22 cellular contexts compared by ENCODE assay signal in the genomic region with DNA sequence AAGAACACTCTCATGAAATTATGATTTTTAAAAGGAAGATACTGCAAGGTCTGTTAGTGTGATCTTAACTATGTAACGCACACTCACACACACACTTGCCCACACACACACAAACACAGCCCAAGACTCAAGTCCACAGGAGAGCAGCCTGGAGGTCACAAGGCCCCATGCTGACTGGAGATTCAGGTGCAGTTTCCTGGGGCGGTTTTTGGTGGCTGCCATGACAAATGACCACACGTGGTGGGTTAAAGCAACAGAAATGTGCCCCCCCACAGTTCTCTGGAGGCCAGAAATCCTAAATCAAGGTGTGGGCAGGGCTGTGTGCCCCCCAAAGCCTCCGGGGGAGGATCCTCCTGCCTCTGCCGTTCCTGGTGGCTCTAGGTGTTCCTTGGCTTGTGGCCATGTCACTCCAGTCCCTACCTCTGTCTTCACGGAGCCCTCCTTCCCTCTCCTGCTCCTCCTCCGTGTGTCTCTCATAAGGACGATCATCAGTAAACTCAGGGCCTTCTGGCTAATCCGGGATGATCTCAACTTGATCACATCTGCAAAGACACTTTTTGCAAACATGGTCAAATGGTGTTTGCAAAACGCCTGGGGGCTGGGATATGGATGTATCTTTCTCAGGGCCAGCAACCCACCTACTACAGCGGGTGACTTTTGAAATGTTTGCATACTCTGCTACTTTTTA. TPM values are rescaled to one million over a fixed set of nuclear protein-coding genes. Genes with fewer than 3 reads are reported as not detected.
"Had no signal": no experiment of that assay in that cellular context is flagged by ENCODE, and none has a peak within 500 bp of the region (broad histone marks: within the 10 kb centered on the region; RNA-seq: fewer than 3 reads in every experiment).

No MANE protein-coding gene starts in this region.

- H3K36me3 ChIP-seq: adrenal gland, ascending aorta, brain microvascular endothelial cell, left ventricle myocardium inferior, transverse colon, uterus had no signal

- H3K27ac ChIP-seq: ascending aorta, brain microvascular endothelial cell, left ventricle myocardium inferior, parathyroid adenoma had no signal

- H3K27me3 Mint-ChIP-seq: activated T-cell treated with anti-CD3 and anti-CD28 coated beads, Interleukin-2, amount 50 U/mL, for 24 hours; stimulated activated naive CD8-positive, alpha-beta T cell treated with anti-CD3 and anti-CD28 coated beads, Interleukin-15, amount 100 ng/mL, for 72 hours had no signal

- H3K9me3 Mint-ChIP-seq: activated naive CD4-positive, alpha-beta T cell treated with anti-CD3 and anti-CD28 coated beads, Interleukin-2, amount 50 U/mL, for 72 hours; activated T-cell treated with anti-CD3 and anti-CD28 coated beads, Interleukin-2, amount 50 U/mL, for 24 hours; activated T-helper 17 cell treated with anti-CD3 and anti-CD28 coated beads, Interleukin-2, amount 50 U/mL, for 72 hours; nephron; stimulated activated naive CD8-positive, alpha-beta T cell treated with anti-CD3 and anti-CD28 coated beads, Interleukin-15, amount 100 ng/mL, for 72 hours; T-helper 2 cell treated with Interferon-gamma antibody and Interleukin-4, amounts not matched to agents 5 μg/mL and 100 μg/mL, for 36 hours had no signal

- H2AFZ ChIP-seq: parathyroid adenoma had no signal

- H3K9me3 ChIP-seq: adrenal gland, ascending aorta, left ventricle myocardium inferior, transverse colon, uterus had no signal

- H3K27ac Mint-ChIP-seq: activated naive CD4-positive, alpha-beta T cell treated with anti-CD3 and anti-CD28 coated beads, Interleukin-2, amount 50 U/mL, for 72 hours; activated T-cell treated with anti-CD3 and anti-CD28 coated beads, Interleukin-2, amount 50 U/mL, for 24 hours; activated T-helper 17 cell treated with anti-CD3 and anti-CD28 coated beads, Interleukin-2, amount 50 U/mL, for 72 hours; T-helper 2 cell treated with Interferon-gamma antibody and Interleukin-4, amounts not matched to agents 5 μg/mL and 100 μg/mL, for 36 hours had no signal

- H3K9ac ChIP-seq: parathyroid adenoma had no signal

- H3K4me3 Mint-ChIP-seq: activated T-cell treated with anti-CD3 and anti-CD28 coated beads, Interleukin-2, amount 50 U/mL, for 24 hours; activated T-helper 17 cell treated with anti-CD3 and anti-CD28 coated beads, Interleukin-2, amount 50 U/mL, for 72 hours; nephron; stimulated activated naive CD8-positive, alpha-beta T cell treated with anti-CD3 and anti-CD28 coated beads, Interleukin-15, amount 100 ng/mL, for 72 hours; T-helper 2 cell treated with Interferon-gamma antibody and Interleukin-4, amounts not matched to agents 5 μg/mL and 100 μg/mL, for 36 hours had no signal

- H3K79me2 ChIP-seq: parathyroid adenoma had no signal

- H3K4me3 ChIP-seq: adrenal gland, ascending aorta, left ventricle myocardium inferior, transverse colon, uterus had no signal

- DNase-seq: activated CD8-positive, alpha-beta memory T cell treated with anti-CD3 and anti-CD28 coated beads for 24 hours; activated CD8-positive, alpha-beta memory T cell treated with anti-CD3 and anti-CD28 coated beads, Interleukin-2, amount 50 U/mL, for 4 hours; activated T-cell treated with anti-CD3 and anti-CD28 coated beads, Interleukin-2, amount 50 U/mL, for 24 hours; caudate nucleus; effector memory CD4-positive, alpha-beta T cell; head of caudate nucleus; hypothalamus; left ventricle myocardium inferior; stimulated activated CD4-positive, alpha-beta T cell treated with anti-CD3 and anti-CD28 coated beads, Interleukin-1b, Interleukin-23, amount 100 ng/mL, for 48 hours; stimulated activated naive CD8-positive, alpha-beta T cell treated with anti-CD3 and anti-CD28 coated beads, Interleukin-15, amount 100 ng/mL, for 72 hours had no signal

- ATAC-seq: activated naive CD4-positive, alpha-beta T cell treated with anti-CD3 and anti-CD28 coated beads, Interleukin-2, amount 50 U/mL, for 72 hours; activated T-helper 17 cell treated with anti-CD3 and anti-CD28 coated beads, Interleukin-2, amount 50 U/mL, for 72 hours; esophagus mucosa; right cardiac atrium; stimulated activated naive CD8-positive, alpha-beta T cell treated with anti-CD3 and anti-CD28 coated beads, Interleukin-15, amount 100 ng/mL, for 72 hours had no signal

- H3K4me1 Mint-ChIP-seq: activated T-helper 17 cell treated with anti-CD3 and anti-CD28 coated beads, Interleukin-2, amount 50 U/mL, for 72 hours; stimulated activated naive CD8-positive, alpha-beta T cell treated with anti-CD3 and anti-CD28 coated beads, Interleukin-15, amount 100 ng/mL, for 72 hours had no signal

- H3K4me1 ChIP-seq: ascending aorta, left ventricle myocardium inferior, parathyroid adenoma, uterus had no signal

- H3K36me3 Mint-ChIP-seq: activated naive CD4-positive, alpha-beta T cell treated with anti-CD3 and anti-CD28 coated beads, Interleukin-2, amount 50 U/mL, for 72 hours had no signal

- H3K27me3 ChIP-seq: adrenal gland, ascending aorta, brain microvascular endothelial cell, transverse colon, uterus had no signal

RNA-seq across cellular contexts. Expression of gene HTRA3, which starts 9.7 kb away (rescaled TPM):
- total RNA-seq: activated naive CD4-positive, alpha-beta T cell treated with anti-CD3 and anti-CD28 coated beads, Interleukin-2, amount 50 U/mL, for 72 hours; activated T-helper 17 cell treated with anti-CD3 and anti-CD28 coated beads, Interleukin-2, amount 50 U/mL, for 72 hours had no signal
